21 cellular contexts compared by ENCODE assay signal in genomic region chr10:59831658-59832503, GRCh38.
DNase-seq lines count a peak whose midpoint lies in the region; ATAC-seq, FAIRE-seq and TF ChIP-seq lines count a peak whose summit lies in the region.
"Had no signal": no experiment of that assay in that cellular context is flagged by ENCODE, and none has a peak within 500 bp of the region (broad histone marks: within the 10 kb centered on the region; RNA-seq: fewer than 3 reads in every experiment).

No MANE protein-coding gene starts in this region.

- H3K27ac ChIP-seq in OCI-LY7 (ENCODE audit: low read depth, low read length, poor library complexity, severe bottlenecking) (no peak overlapping the region), mesenchymal stem cell (ENCODE audit: low read length, poor library complexity, severe bottlenecking) (no peak overlapping the region)
- H3K27ac ChIP-seq: adrenal gland, left ventricle myocardium inferior, PC-9, SJCRH30, thoracic aorta had no signal

- no peak for DNase-seq in stimulated activated naive CD8-positive, alpha-beta T cell treated with anti-CD3 and anti-CD28 coated beads, Interleukin-15, amount 100 ng/mL, for 72 hours
- DNase-seq in OCI-LY7 (ENCODE audit: low spot score), result no peak
- DNase-seq in mesenchymal stem cell, result no peak
- DNase-seq in HTR-8/SVneo (ENCODE audit: insufficient read length, low spot score), result no peak
- DNase-seq in medulla oblongata (ENCODE audit: extremely low spot score), result no peak
- DNase-seq: activated CD4-positive, CD25-positive, alpha-beta regulatory T cell; activated effector memory CD4-positive, alpha-beta T cell treated with Interleukin-2 at 50 U/mL for 16 hours; adrenal gland; Calu3; caudate nucleus; EL; left ventricle myocardium inferior; NCI-H1694; NCI-H774; PC-9; SJCRH30; T-helper 2 cell had no signal

- H2AK5ac ChIP-seq in mesenchymal stem cell (ENCODE audit: low read length, severe bottlenecking), result no peak overlapping the region

- no peaks in the 10 kb centered on the region for H3K9me3 Mint-ChIP-seq in stimulated activated naive CD8-positive, alpha-beta T cell treated with anti-CD3 and anti-CD28 coated beads, Interleukin-15, Interleukin-2, amounts not matched to agents 100 ng/mL and 50 ng/mL, for 24 hours
- H3K9me3 Mint-ChIP-seq in stimulated activated naive CD8-positive, alpha-beta T cell treated with anti-CD3 and anti-CD28 coated beads, Interleukin-15, amount 100 ng/mL, for 72 hours, result no peaks in the 10 kb centered on the region

- POLR2A ChIA-PET in OCI-LY7 (lab: Charles Lee), result interaction anchor here (1.2 to 1.6 kb wide), 5 partner anchors 10 to 76 kb away, joined by 3 to 4 read pairs (median 4); partner anchors contain the start of gene CCDC6

- no peak overlapping the region for H2BK120ac ChIP-seq in mesenchymal stem cell (ENCODE audit: low read depth, low read length)

- H3K9me3 ChIP-seq in OCI-LY7 (ENCODE audit: low read length) (no peaks in the 10 kb centered on the region), mesenchymal stem cell (ENCODE audit: control insufficient read depth, low read length) (no peaks in the 10 kb centered on the region)
- H3K9me3 ChIP-seq: adrenal gland, left ventricle myocardium inferior, SJCRH30, thoracic aorta had no signal

- no peak overlapping the region for H3K4ac ChIP-seq in mesenchymal stem cell (ENCODE audit: low read depth in 1 of 2, low read length in 2 of 2)

- CTCF ChIA-PET in OCI-LY7 (lab: Charles Lee; ENCODE audit: unreplicated experiment), result interaction anchor here (1.2 to 2.5 kb wide), 4 partner anchors 12 to 399 kb away, joined by 3 to 9 read pairs (median 4); partner anchors contain the start of gene CCDC6

- over 99% methylated on average over 4 of the region's 5 CpGs for WGBS in mesenchymal stem cell

- H3K4me3 ChIP-seq in OCI-LY7 (ENCODE audit: low read depth, low read length, poor library complexity, severe bottlenecking) (no peak overlapping the region), mesenchymal stem cell (ENCODE audit: insufficient read depth in 1 of 2, low read depth in 1 of 2, low read length in 2 of 2) (no peak overlapping the region)
- H3K4me3 ChIP-seq: adrenal gland, left ventricle myocardium inferior, PC-9, SJCRH30, thoracic aorta had no signal

- no peak for ATAC-seq in stimulated activated naive CD8-positive, alpha-beta T cell treated with anti-CD3 and anti-CD28 coated beads, Interleukin-15, amount 100 ng/mL, for 72 hours
- ATAC-seq in esophagus mucosa, result peak; percentile 78
- ATAC-seq in GM21825 (IDR thresholded peaks at IDR 0.05; ENCODE audit: unreplicated experiment), result no peak

- H3K4me3 Mint-ChIP-seq in stimulated activated naive CD8-positive, alpha-beta T cell treated with anti-CD3 and anti-CD28 coated beads, Interleukin-15, Interleukin-2, amounts not matched to agents 100 ng/mL and 50 ng/mL, for 24 hours, result no peak overlapping the region
- no peak overlapping the region for H3K4me3 Mint-ChIP-seq in stimulated activated naive CD8-positive, alpha-beta T cell treated with anti-CD3 and anti-CD28 coated beads, Interleukin-15, amount 100 ng/mL, for 72 hours

- H3K4me1 Mint-ChIP-seq in stimulated activated naive CD8-positive, alpha-beta T cell treated with anti-CD3 and anti-CD28 coated beads, Interleukin-15, Interleukin-2, amounts not matched to agents 100 ng/mL and 50 ng/mL, for 24 hours (ENCODE audit: low read depth), result peaks cover 52% of the 10 kb centered on the region
- H3K4me1 Mint-ChIP-seq in stimulated activated naive CD8-positive, alpha-beta T cell treated with anti-CD3 and anti-CD28 coated beads, Interleukin-15, amount 100 ng/mL, for 72 hours, result peaks cover 41% of the 10 kb centered on the region

- peaks cover 45% of the 10 kb centered on the region for H3K36me3 Mint-ChIP-seq in stimulated activated naive CD8-positive, alpha-beta T cell treated with anti-CD3 and anti-CD28 coated beads, Interleukin-15, Interleukin-2, amounts not matched to agents 100 ng/mL and 50 ng/mL, for 24 hours (ENCODE audit: low read depth)

- no peaks in the 10 kb centered on the region for H3K27me3 Mint-ChIP-seq in stimulated activated naive CD8-positive, alpha-beta T cell treated with anti-CD3 and anti-CD28 coated beads, Interleukin-15, Interleukin-2, amounts not matched to agents 100 ng/mL and 50 ng/mL, for 24 hours
- H3K27me3 Mint-ChIP-seq in stimulated activated naive CD8-positive, alpha-beta T cell treated with anti-CD3 and anti-CD28 coated beads, Interleukin-15, amount 100 ng/mL, for 72 hours, result no peaks in the 10 kb centered on the region

- no peak for FAIRE-seq in HTR-8/SVneo (lab: Jason Lieb, UNC)

- no peaks in the 10 kb centered on the region for H3K27me3 ChIP-seq in mesenchymal stem cell (ENCODE audit: control insufficient read depth in 1 of 2, insufficient read depth in 1 of 2, low read length in 2 of 2)
- H3K27me3 ChIP-seq: adrenal gland, SJCRH30 had no signal

- intact Hi-C loops in OCI-LY7 (cut with micrococcal nuclease; ENCODE audit: unreplicated experiment), result loop anchor here (5.0 kb wide), 1 partner anchor 200 kb away; no protein-coding TSS in a partner anchor

- H4K20me1 ChIP-seq in OCI-LY7 (ENCODE audit: insufficient read depth, low read length), result 0 out of 2 replicates have a peak, but pooled peaks cover 4% of the 10 kb centered on the region

- H3K4me1 ChIP-seq in OCI-LY7 (ENCODE audit: insufficient read depth, low read length, poor library complexity, severe bottlenecking), result peaks cover 49% of the 10 kb centered on the region
- H3K4me1 ChIP-seq in mesenchymal stem cell (ENCODE audit: control insufficient read depth, insufficient read depth, low read depth, low read length), result no peaks in the 10 kb centered on the region
- H3K4me1 ChIP-seq: SJCRH30 had no signal

- peak overlapping the region in 1 of 2 experiments; percentile 46 for H3K14ac ChIP-seq in mesenchymal stem cell (ENCODE audit: low read length in 2 of 2)

- H3K9me2 ChIP-seq in OCI-LY7 (ENCODE audit: insufficient read depth, low read length), result no peaks in the 10 kb centered on the region

- peaks cover 27% of the 10 kb centered on the region for H3K79me1 ChIP-seq in mesenchymal stem cell (replicated peaks; ENCODE audit: low read length, poor library complexity, severe bottlenecking)

- H4K91ac ChIP-seq in mesenchymal stem cell (ENCODE audit: low read length), result no peak overlapping the region

- no peak overlapping the region for H3K18ac ChIP-seq in mesenchymal stem cell (ENCODE audit: low read depth in 1 of 2, low read length in 2 of 2)

- H2AFZ ChIP-seq in OCI-LY7 (ENCODE audit: low read length) (no peak overlapping the region), mesenchymal stem cell (ENCODE audit: low read depth, low read length) (no peak overlapping the region)
- H2AFZ ChIP-seq: PC-9 had no signal

- no peaks in the 10 kb centered on the region; the same call in 1 of the 2 replicates for H3K79me2 ChIP-seq in OCI-LY7 (ENCODE audit: insufficient read depth, low read depth, low read length)

- no peak overlapping the region for H4K8ac ChIP-seq in mesenchymal stem cell (ENCODE audit: low read length)

- peaks cover 54% of the 10 kb centered on the region for H3K36me3 ChIP-seq in OCI-LY7 (ENCODE audit: insufficient read depth, low read length)
- H3K36me3 ChIP-seq in mesenchymal stem cell (ENCODE audit: control insufficient read depth in 1 of 2, insufficient read depth in 2 of 2, low read depth in 1 of 2, low read length in 2 of 2), result peaks cover 2 to 21% of the 10 kb centered on the region in 2 experiments
- H3K36me3 ChIP-seq: adrenal gland, SJCRH30 had no signal

- TF ChIP-seq CTCF in OCI-LY7 (conservative IDR thresholded peaks at IDR 0.05; ENCODE audit: low read length), result no peak

- no peak overlapping the region for H2BK15ac ChIP-seq in mesenchymal stem cell (ENCODE audit: low read depth, poor library complexity, severe bottlenecking)

- H3K27ac Mint-ChIP-seq in stimulated activated naive CD8-positive, alpha-beta T cell treated with anti-CD3 and anti-CD28 coated beads, Interleukin-15, Interleukin-2, amounts not matched to agents 100 ng/mL and 50 ng/mL, for 24 hours, result peak overlapping the region; percentile 53
- H3K27ac Mint-ChIP-seq in stimulated activated naive CD8-positive, alpha-beta T cell treated with anti-CD3 and anti-CD28 coated beads, Interleukin-15, amount 100 ng/mL, for 72 hours, result no peak overlapping the region

- no peak overlapping the region for H2BK12ac ChIP-seq in mesenchymal stem cell (ENCODE audit: low read length in 2 of 2)

- H2BK5ac ChIP-seq in mesenchymal stem cell (ENCODE audit: low read depth, low read length, poor library complexity, severe bottlenecking), result no peak overlapping the region

- H3K4me2 ChIP-seq in OCI-LY7 (ENCODE audit: low read length) (peak overlapping the region; percentile 30), mesenchymal stem cell (ENCODE audit: low read length, poor library complexity, severe bottlenecking) (no peak overlapping the region)
- H3K4me2 ChIP-seq: PC-9 had no signal

- H3K9ac ChIP-seq in mesenchymal stem cell (ENCODE audit: low read length), result no peak overlapping the region

- no TSS peak for BruUV-seq in OCI-LY7 (replicated peaks; lab: Mats Ljungman, UMichigan)

- no peak overlapping the region for H3K23ac ChIP-seq in mesenchymal stem cell (ENCODE audit: low read length in 2 of 2)
